In the genomic region with DNA sequence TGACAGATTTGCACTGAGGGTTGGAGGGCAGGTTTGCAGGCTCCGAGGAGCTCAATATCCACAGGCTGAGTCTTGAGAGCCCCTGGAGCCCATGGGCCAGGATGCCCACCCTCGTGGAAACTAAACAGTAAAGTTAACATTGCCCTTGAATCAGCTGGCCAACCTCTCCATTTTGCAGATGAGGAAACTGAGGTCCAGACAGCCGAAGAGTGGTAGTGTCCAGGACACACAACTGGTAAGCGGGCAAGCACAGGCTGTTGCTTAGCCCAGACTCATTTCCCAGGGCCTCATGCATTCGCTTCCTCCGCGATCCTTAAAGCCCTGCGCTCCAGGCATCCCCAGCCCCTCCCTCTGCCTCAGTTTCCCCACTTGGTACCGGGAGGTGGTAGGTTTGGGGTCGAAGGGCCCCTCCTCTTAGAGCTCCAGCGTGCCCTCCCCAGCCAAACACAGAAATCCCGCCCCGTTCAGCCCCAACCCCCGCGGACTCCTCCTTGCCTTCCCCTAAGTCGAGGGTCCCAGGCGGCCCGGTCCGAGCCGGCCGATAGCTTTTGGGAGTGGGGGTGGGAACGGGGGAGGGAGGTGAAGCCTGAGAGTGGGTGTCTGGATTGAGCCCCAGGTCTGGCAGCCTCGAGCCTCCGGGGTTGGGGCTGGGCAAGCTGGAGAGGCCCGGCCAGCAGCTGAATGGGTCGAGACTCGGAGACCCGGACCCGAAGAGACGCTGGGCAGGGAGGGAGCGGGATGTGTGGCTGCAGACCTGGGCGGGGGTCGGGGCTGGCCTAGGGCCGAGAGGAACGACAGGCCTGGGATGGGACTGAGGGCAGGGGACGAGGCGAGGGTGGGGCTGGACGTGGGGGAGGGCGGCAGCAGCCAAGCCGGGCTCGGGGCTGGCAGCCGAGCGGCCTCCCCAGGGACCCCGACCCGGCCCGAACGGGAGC, we compare ENCODE assay signal across 9 cellular contexts. TPM values are rescaled to one million over a fixed set of nuclear protein-coding genes. Genes with fewer than 3 reads are reported as not detected.
DNase-seq lines count a peak whose midpoint lies in the region; TF ChIP-seq lines count a peak whose summit lies in the region.
"Had no signal": no experiment of that assay in that cellular context is flagged by ENCODE, and none has a peak within 500 bp of the region (broad histone marks: within the 10 kb centered on the region; RNA-seq: fewer than 3 reads in every experiment).

No MANE protein-coding gene starts in this region.

- 28% methylated on average over 47 of the region's 47 CpGs for WGBS in sigmoid colon, 2 donors

- H3K9me3 ChIP-seq in adipocyte (ENCODE audit: control insufficient read depth, low read length): no peaks in the 10 kb centered on the region
- H3K9me3 ChIP-seq in iPS-15b (ENCODE audit: control insufficient read depth, insufficient read depth, low read length): no peaks in the 10 kb centered on the region
- no peaks in the 10 kb centered on the region for H3K9me3 ChIP-seq in sigmoid colon
- H3K9me3 ChIP-seq: SJSA1 had no signal

- H3K27me3 ChIP-seq in adipocyte (replicated peaks; ENCODE audit: control insufficient read depth, insufficient read depth, low read length) (peaks cover 4% of the 10 kb centered on the region), iPS-15b (ENCODE audit: control insufficient read depth, insufficient read depth, low read length) (peaks cover 73% of the 10 kb centered on the region), sigmoid colon (peaks cover 21 to 35% (median 21%) of the 10 kb centered on the region in 3 donors)

- H3K4me3 ChIP-seq in adipocyte (ENCODE audit: low read length) (peak overlapping the region; percentile 71), iPS-15b (ENCODE audit: low read depth, low read length) (peak overlapping the region; percentile 39), sigmoid colon (peak overlapping the region; percentile 47 to 81 (median 54))

- peak overlapping the region; percentile 78 for H3K9ac ChIP-seq in adipocyte (ENCODE audit: low read length)
- no peak overlapping the region for H3K9ac ChIP-seq in iPS-15b (ENCODE audit: low read depth, low read length)

- DNase-seq in ELF-1 (ENCODE audit: low read depth, low spot score): peak; percentile 42
- DNase-seq in adipocyte (ENCODE audit: low read depth): no peak
- DNase-seq in sigmoid colon: no peak
- no peak for DNase-seq in NCI-H2081 (lab: John Stamatoyannopoulos, UW)
- DNase-seq in HPDE6-E6E7 (ENCODE audit: extremely low spot score): no peak
- no peak for DNase-seq in SW480 (ENCODE audit: low spot score)
- no peak for DNase-seq in DMS153 treated with DMSO at 0.1 percent for 48 hours (lab: John Stamatoyannopoulos, UW; ENCODE audit: unreplicated experiment)

- TF ChIP-seq EP300 in sigmoid colon (IDR thresholded peaks at IDR 0.05): no peak

- peak overlapping the region; percentile 64 to 86 (median 76) for H3K27ac ChIP-seq in sigmoid colon
- H3K27ac ChIP-seq: SJSA1 had no signal

- no peak for TF ChIP-seq POLR2A in sigmoid colon (IDR thresholded peaks at IDR 0.05)

- H3K36me3 ChIP-seq in adipocyte (ENCODE audit: control insufficient read depth, insufficient read depth, low read length, severe bottlenecking) (no peaks in the 10 kb centered on the region), iPS-15b (ENCODE audit: control insufficient read depth, insufficient read depth, low read length) (no peaks in the 10 kb centered on the region), sigmoid colon (no peaks in the 10 kb centered on the region)
- H3K36me3 ChIP-seq: SJSA1 had no signal

- intact Hi-C loops in sigmoid colon (cut with DNase I): no loop called here

- TF ChIP-seq CTCF in sigmoid colon (IDR thresholded peaks at IDR 0.05): no peak

- H3K4me1 ChIP-seq in adipocyte (ENCODE audit: control insufficient read depth, insufficient read depth, low read length): peaks cover 18% of the 10 kb centered on the region
- peaks cover 12% of the 10 kb centered on the region for H3K4me1 ChIP-seq in iPS-15b (ENCODE audit: control insufficient read depth, insufficient read depth, low read length)
- H3K4me1 ChIP-seq in sigmoid colon: peaks cover 0 to 55% (median 34%) of the 10 kb centered on the region in 4 donors

RNA-seq across cellular contexts. Expression of a gene that starts 3.6 kb away (rescaled TPM):
- 1 to 10 TPM; 3.6 to 9.0 (median 6.0) TPM for total RNA-seq in sigmoid colon
- polyA plus RNA-seq in sigmoid colon: 1 to 10 TPM; 1.2 to 5.2 (median 3.6) TPM
- total RNA-seq: SJSA1 had no signal

RNA-seq across cellular contexts. Expression of a gene that starts 17.9 kb away (rescaled TPM):
- total RNA-seq in sigmoid colon: 10 to 100 TPM in 1 of 4 donors, 1 to 10 TPM in 3; 1.5 to 10.8 (median 2.7) TPM
- 10 to 100 TPM in 1 of 3 donors, 1 to 10 TPM in 2; 2.4 to 11.8 (median 8.4) TPM for polyA plus RNA-seq in sigmoid colon
- total RNA-seq: SJSA1 had no signal
